In genomic region chr13:60047943-60048342, GRCh38 we compare ENCODE assay signal across 1 cellular context.
TF ChIP-seq lines count a peak whose summit lies in the region.

No MANE protein-coding gene starts in this region.

TF ChIP-seq in Ishikawa, 13 proteins besides CTCF, POLR2A, EP300 and RAD21 (continued from another document):
- TF ChIP-seq USF1 (IDR thresholded peaks at IDR 0.05) = no peak
- no peak for TF ChIP-seq YY1 (IDR thresholded peaks at IDR 0.05; ENCODE audit: low read depth)
- peak; percentile 33; the same call in 1 of the 2 replicates for TF ChIP-seq CEBPB (IDR thresholded peaks at IDR 0.05)
- TF ChIP-seq TAF1 (IDR thresholded peaks at IDR 0.05; ENCODE audit: low read depth) = no peak
